ENCODE assay signal across 8 cellular contexts in the genomic region with DNA sequence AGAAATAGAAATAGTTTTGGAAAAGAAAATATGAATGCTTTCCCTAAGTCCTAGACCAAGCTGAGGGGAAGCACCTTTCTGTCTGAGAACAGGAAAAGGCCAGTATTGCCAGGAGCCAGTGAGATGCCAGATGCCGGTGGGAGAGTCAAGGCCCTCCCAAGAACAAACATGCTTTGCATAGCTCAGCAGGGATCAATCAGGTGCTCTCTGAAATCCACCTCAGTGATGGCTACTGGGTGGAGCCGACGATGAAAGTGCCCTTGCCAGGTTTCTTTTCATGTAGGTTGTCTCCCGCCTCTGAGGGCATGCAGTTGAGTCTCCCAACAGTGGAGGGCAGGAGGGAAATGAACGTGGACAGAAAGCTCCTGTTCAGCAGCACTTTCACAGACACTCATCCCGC. TPM values are rescaled to one million over a fixed set of nuclear protein-coding genes. Genes with fewer than 3 reads are reported as not detected.
DNase-seq lines count a peak whose midpoint lies in the region; ATAC-seq and TF ChIP-seq lines count a peak whose summit lies in the region.
"Had no signal": no experiment of that assay in that cellular context is flagged by ENCODE, and none has a peak within 500 bp of the region (broad histone marks: within the 10 kb centered on the region; RNA-seq: fewer than 3 reads in every experiment).

No MANE protein-coding gene starts in this region.

- peak; percentile 38 for DNase-seq in COLO668 (lab: John Stamatoyannopoulos, UW; ENCODE audit: unreplicated experiment)
- DNase-seq in NCI-H146 (lab: John Stamatoyannopoulos, UW), result peak; percentile 72
- no peak for DNase-seq in naive thymus-derived CD8-positive, alpha-beta T cell
- DNase-seq in NCI-H2227 (lab: John Stamatoyannopoulos, UW; ENCODE audit: unreplicated experiment), result no peak
- DNase-seq in T-helper 1 cell, result no peak
- DNase-seq in NCI-H1436 (lab: John Stamatoyannopoulos, UW), result no peak
- DNase-seq: NCI-H1436 treated with DMSO at 0.1 percent for 48 hours had no signal

- no peaks in the 10 kb centered on the region for H3K27me3 Mint-ChIP-seq in brain
- H3K27me3 Mint-ChIP-seq in naive thymus-derived CD8-positive, alpha-beta T cell, result no peaks in the 10 kb centered on the region

- no peaks in the 10 kb centered on the region for H3K9me3 Mint-ChIP-seq in brain
- no peaks in the 10 kb centered on the region for H3K9me3 Mint-ChIP-seq in naive thymus-derived CD8-positive, alpha-beta T cell

- no peak for TF ChIP-seq CTCF in brain (conservative IDR thresholded peaks at IDR 0.05)

- H3K4me3 Mint-ChIP-seq in brain, result no peak overlapping the region
- H3K4me3 Mint-ChIP-seq in naive thymus-derived CD8-positive, alpha-beta T cell, result no peak overlapping the region

- no peak for ATAC-seq in naive thymus-derived CD8-positive, alpha-beta T cell

- H3K36me3 Mint-ChIP-seq in brain, result peaks cover 52% of the 10 kb centered on the region
- peaks cover 0 to 92% (median 29%) of the 10 kb centered on the region in 3 donors for H3K36me3 Mint-ChIP-seq in naive thymus-derived CD8-positive, alpha-beta T cell

- POLR2A ChIA-PET in naive thymus-derived CD8-positive, alpha-beta T cell (lab: Charles Lee), result interaction anchor here (1.3 to 1.5 kb wide), 4 partner anchors 10 to 66 kb away, joined by 3 to 4 read pairs (median 4); partner anchors contain the start of gene EVL

- H3K27ac Mint-ChIP-seq in brain, result peak overlapping the region in 4 of 5 experiments; percentile 8 to 91 (median 61)
- H3K27ac Mint-ChIP-seq in naive thymus-derived CD8-positive, alpha-beta T cell, result peak overlapping the region; percentile 44 to 91 (median 76)

- H3K4me1 Mint-ChIP-seq in brain, result no peaks in the 10 kb centered on the region
- H3K4me1 Mint-ChIP-seq in naive thymus-derived CD8-positive, alpha-beta T cell, result peaks cover 0 to 28% (median 15%) of the 10 kb centered on the region in 4 donors

RNA-seq across cellular contexts. Expression of gene DEGS2, which starts 28.3 kb away (rescaled TPM):
- 3.1 TPM for polyA plus RNA-seq in brain (ENCODE audit: insufficient read depth, low read depth, low replicate concordance)
- total RNA-seq in naive thymus-derived CD8-positive, alpha-beta T cell, result under 1 TPM in 1 of 2 experiments, not detected in 1; 0.49 TPM
- 1 to 10 TPM in 2 of 3 donors, under 1 TPM in 1; 0.39 to 1.1 (median 1.0) TPM for polyA plus RNA-seq in naive thymus-derived CD8-positive, alpha-beta T cell

Comparison
In these comparisons a context has a peak if more than half of its experiments do, and no peak if none do; other contexts are left out.
1. DNase-seq: peak in COLO668 (single experiment) and NCI-H146 (single experiment); none in naive thymus-derived CD8-positive, alpha-beta T cell (0 of 10), NCI-H2227 (single experiment), T-helper 1 cell (0 of 5) and NCI-H1436 (single experiment).